ENCODE assay signal across 21 cellular contexts in the genomic region with DNA sequence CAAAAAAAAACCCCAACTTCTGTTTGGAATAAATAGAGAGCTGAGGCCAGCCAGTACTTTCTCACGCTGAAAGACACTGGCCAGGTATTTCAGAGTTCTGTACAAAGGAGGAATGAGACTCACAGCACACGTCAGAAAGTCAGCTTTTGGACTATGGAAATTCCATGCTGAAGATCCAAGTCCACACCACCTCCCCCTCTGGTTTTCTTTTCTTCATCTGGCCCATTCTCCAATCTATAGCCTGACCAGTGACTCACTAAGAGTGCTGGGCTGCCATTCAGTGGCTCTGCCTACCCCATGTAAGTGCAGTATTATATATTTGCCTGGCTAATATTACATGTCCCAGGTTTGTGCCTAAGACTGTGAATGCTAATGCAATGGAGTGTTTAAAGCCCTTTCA. TPM values are rescaled to one million over a fixed set of nuclear protein-coding genes. Genes with fewer than 3 reads are reported as not detected.
"Had no signal": no experiment of that assay in that cellular context is flagged by ENCODE, and none has a peak within 500 bp of the region (broad histone marks: within the 10 kb centered on the region; RNA-seq: fewer than 3 reads in every experiment).

No MANE protein-coding gene starts in this region.

- H3K9me3 ChIP-seq: esophagus squamous epithelium, heart left ventricle, mucosa of descending colon, pancreas, tibial artery had no signal

- H2AFZ ChIP-seq: neural progenitor cell had no signal

- H3K4me2 ChIP-seq: neural progenitor cell had no signal

- H3K27me3 ChIP-seq: esophagus squamous epithelium, heart left ventricle, neural progenitor cell, pancreas, tibial artery had no signal

- H3K9ac ChIP-seq: neural progenitor cell had no signal

- DNase-seq: cerebellar nuclear complex; effector memory CD8-positive, alpha-beta T cell; esophagus squamous epithelium; foreskin fibroblast; heart left ventricle; hippocampal formation; kidney glomerular epithelial cell; mucosa of descending colon; naive thymus-derived CD8-positive, alpha-beta T cell; nucleus accumbens; pancreas; right cardiac atrium; stimulated activated CD4-positive, alpha-beta T cell treated with anti-CD3 and anti-CD28 coated beads, Interleukin-4, amount 100 ng/mL, for 1 hour; stimulated activated CD8-positive, alpha-beta memory T cell treated with anti-CD3 and anti-CD28 coated beads, Interleukin-4, amount 100 ng/mL, for 48 hours; stimulated activated naive CD8-positive, alpha-beta T cell treated with anti-CD3 and anti-CD28 coated beads, Interleukin-15, Interleukin-2, amounts not matched to agents 100 U/mL and 50 U/mL, for 24 hours; tibial artery had no signal

- H3K4me3 ChIP-seq: esophagus squamous epithelium, heart left ventricle, mucosa of descending colon, neural progenitor cell, pancreas, tibial artery had no signal

- H3K36me3 ChIP-seq: pancreas had no signal

- H3K27ac ChIP-seq: epithelial cell of prostate, neural progenitor cell, pancreas, tibial artery had no signal

- FAIRE-seq: colon, pancreas had no signal

- ATAC-seq: effector memory CD8-positive, alpha-beta T cell; heart left ventricle; mucosa of descending colon; naive thymus-derived CD8-positive, alpha-beta T cell; right cardiac atrium; stimulated activated effector memory CD8-positive, alpha-beta T cell treated with anti-CD3 and anti-CD28 coated beads, Interleukin-12 subunit alpha, Interleukin-12 subunit beta, amount 100 ng/mL, for 72 hours; stimulated activated naive CD8-positive, alpha-beta T cell treated with anti-CD3 and anti-CD28 coated beads, Interleukin-15, Interleukin-2, amounts not matched to agents 100 U/mL and 50 U/mL, for 24 hours had no signal

RNA-seq across cellular contexts. Expression of gene BOC, which starts 13.9 kb away (rescaled TPM):
- total RNA-seq: lung microvascular endothelial cell; naive thymus-derived CD8-positive, alpha-beta T cell had no signal
- polyA plus RNA-seq: naive thymus-derived CD8-positive, alpha-beta T cell had no signal
